In genomic region chr4:13888112-13888511, GRCh38 we compare ENCODE assay signal across 17 cellular contexts.
DNase-seq lines count a peak whose midpoint lies in the region; TF ChIP-seq lines count a peak whose summit lies in the region.
"Had no signal": no experiment of that assay in that cellular context is flagged by ENCODE, and none has a peak within 500 bp of the region (broad histone marks: within the 10 kb centered on the region; RNA-seq: fewer than 3 reads in every experiment).

No MANE protein-coding gene starts in this region.

- no peaks in the 10 kb centered on the region for H4K20me1 ChIP-seq in GM23248 (ENCODE audit: insufficient read depth)

- H3K27me3 ChIP-seq in GM23248 (replicated peaks; ENCODE audit: insufficient read depth) (no peaks in the 10 kb centered on the region), adipocyte (replicated peaks; ENCODE audit: control insufficient read depth, insufficient read depth, low read length) (no peaks in the 10 kb centered on the region), skeletal muscle satellite cell (ENCODE audit: control insufficient read depth, insufficient read depth, low read length) (no peaks in the 10 kb centered on the region)
- H3K27me3 ChIP-seq: right atrium auricular region, tibial artery had no signal

- WGBS in GM23248 (ENCODE audit: low coverage in 1 of 2, low lambda C conversion rate in 2 of 2, missing lambda C conversion rate in 2 of 2), 2 experiments = 0% methylated on average over 1 of the region's 1 CpG

- peak; percentile 91 for DNase-seq in GM23248
- DNase-seq in adipocyte (ENCODE audit: low read depth) = peak; percentile 90
- peak; percentile 94 for DNase-seq in fibroblast of the aortic adventitia (ENCODE audit: low read depth)
- no peak for DNase-seq in iPS-NIHi7 (ENCODE audit: extremely low spot score)
- no peak for DNase-seq in activated T-cell treated with anti-CD3 and anti-CD28 coated beads, Interleukin-2, amount 50 U/mL, for 1 hour
- no peak for DNase-seq in DMS79 (lab: John Stamatoyannopoulos, UW)
- DNase-seq in activated T-helper 1 cell treated with anti-CD3 and anti-CD28 coated beads, Interleukin-12 subunit alpha, Interleukin-12 subunit beta, Interleukin-2, Interleukin-4 antibody, amounts not matched to agents 30 ng/mL and 10 ng/mL and 1 ng/mL, durations not matched to agents 14 hours and 24 hours and 36 hours (ENCODE audit: low spot score) = no peak
- DNase-seq: activated CD4-positive, alpha-beta T cell treated with anti-CD3 and anti-CD28 coated beads, Interleukin-2, amount 10 ng/mL, durations not matched to agents 7 days and 5 days; DND-41; mucosa of descending colon; NCI-H2081; T-helper 1 cell; tibial artery had no signal

- no peaks in the 10 kb centered on the region for H3K9me2 ChIP-seq in GM23248 (ENCODE audit: insufficient read depth)

- H3K27me3 Mint-ChIP-seq in activated T-helper 1 cell treated with anti-CD3 and anti-CD28 coated beads, Interleukin-12 subunit alpha, Interleukin-12 subunit beta, Interleukin-2, Interleukin-4 antibody, amounts not matched to agents 30 ng/mL and 10 ng/mL and 1 ng/mL, durations not matched to agents 14 hours and 24 hours and 36 hours (ENCODE audit: insufficient read depth) = no peaks in the 10 kb centered on the region
- H3K27me3 Mint-ChIP-seq: activated CD4-positive, alpha-beta T cell treated with anti-CD3 and anti-CD28 coated beads, Interleukin-2, amount 10 ng/mL, durations not matched to agents 7 days and 5 days; dendritic cell treated with granulocyte-macrophage colony-stimulating factor and Interleukin-4, amounts not matched to agents 40 ng/mL and 50 ng/mL, for 4 days had no signal

- H2AFZ ChIP-seq in GM23248 = no peak overlapping the region

- no peak overlapping the region for H3K4me3 Mint-ChIP-seq in activated T-helper 1 cell treated with anti-CD3 and anti-CD28 coated beads, Interleukin-12 subunit alpha, Interleukin-12 subunit beta, Interleukin-2, Interleukin-4 antibody, amounts not matched to agents 30 ng/mL and 10 ng/mL and 1 ng/mL, durations not matched to agents 14 hours and 24 hours and 36 hours
- H3K4me3 Mint-ChIP-seq: activated CD4-positive, alpha-beta T cell treated with anti-CD3 and anti-CD28 coated beads, Interleukin-2, amount 10 ng/mL, durations not matched to agents 7 days and 5 days; dendritic cell treated with granulocyte-macrophage colony-stimulating factor and Interleukin-4, amounts not matched to agents 40 ng/mL and 50 ng/mL, for 4 days had no signal

- H3K4me2 ChIP-seq in GM23248 (ENCODE audit: unreplicated experiment) (peak overlapping the region; percentile 35), skeletal muscle satellite cell (ENCODE audit: low read length) (no peak overlapping the region)
- H3K4me2 ChIP-seq: KMS-11 had no signal

- no peak for TF ChIP-seq CTCF in fibroblast of the aortic adventitia (IDR thresholded peaks at IDR 0.05; ENCODE audit: insufficient read depth, low read length)

- H3F3A ChIP-seq in GM23248 (ENCODE audit: insufficient read depth) = peaks cover 15% of the 10 kb centered on the region

- no peak overlapping the region for H3K27ac Mint-ChIP-seq in activated T-helper 1 cell treated with anti-CD3 and anti-CD28 coated beads, Interleukin-12 subunit alpha, Interleukin-12 subunit beta, Interleukin-2, Interleukin-4 antibody, amounts not matched to agents 30 ng/mL and 10 ng/mL and 1 ng/mL, durations not matched to agents 14 hours and 24 hours and 36 hours
- H3K27ac Mint-ChIP-seq: activated CD4-positive, alpha-beta T cell treated with anti-CD3 and anti-CD28 coated beads, Interleukin-2, amount 10 ng/mL, durations not matched to agents 7 days and 5 days; dendritic cell treated with granulocyte-macrophage colony-stimulating factor and Interleukin-4, amounts not matched to agents 40 ng/mL and 50 ng/mL, for 4 days had no signal

- no peaks in the 10 kb centered on the region for H3K9me3 Mint-ChIP-seq in activated T-helper 1 cell treated with anti-CD3 and anti-CD28 coated beads, Interleukin-12 subunit alpha, Interleukin-12 subunit beta, Interleukin-2, Interleukin-4 antibody, amounts not matched to agents 30 ng/mL and 10 ng/mL and 1 ng/mL, durations not matched to agents 14 hours and 24 hours and 36 hours
- H3K9me3 Mint-ChIP-seq: activated CD4-positive, alpha-beta T cell treated with anti-CD3 and anti-CD28 coated beads, Interleukin-2, amount 10 ng/mL, durations not matched to agents 7 days and 5 days; dendritic cell treated with granulocyte-macrophage colony-stimulating factor and Interleukin-4, amounts not matched to agents 40 ng/mL and 50 ng/mL, for 4 days had no signal

- peak overlapping the region; percentile 68 for H3K27ac ChIP-seq in GM23248
- H3K27ac ChIP-seq: KMS-11, right atrium auricular region, tibial artery had no signal

- intact Hi-C loops in activated T-helper 1 cell treated with anti-CD3 and anti-CD28 coated beads, Interleukin-12 subunit alpha, Interleukin-12 subunit beta, Interleukin-2, Interleukin-4 antibody, amounts not matched to agents 30 ng/mL and 10 ng/mL and 1 ng/mL, durations not matched to agents 14 hours and 24 hours and 36 hours (cut with micrococcal nuclease) = no loop called here

- H3K9me3 ChIP-seq in GM23248 (ENCODE audit: low read depth) (no peaks in the 10 kb centered on the region), adipocyte (ENCODE audit: control insufficient read depth, low read length) (no peaks in the 10 kb centered on the region), skeletal muscle satellite cell (replicated peaks; ENCODE audit: low read length) (no peaks in the 10 kb centered on the region)
- H3K9me3 ChIP-seq: mucosa of descending colon, right atrium auricular region, tibial artery had no signal

- H3K79me2 ChIP-seq in GM23248 (ENCODE audit: insufficient read depth) = no peaks in the 10 kb centered on the region

- no peaks in the 10 kb centered on the region for H3K36me3 Mint-ChIP-seq in activated T-helper 1 cell treated with anti-CD3 and anti-CD28 coated beads, Interleukin-12 subunit alpha, Interleukin-12 subunit beta, Interleukin-2, Interleukin-4 antibody, amounts not matched to agents 30 ng/mL and 10 ng/mL and 1 ng/mL, durations not matched to agents 14 hours and 24 hours and 36 hours (ENCODE audit: low read depth)

- H3K4me1 ChIP-seq in GM23248 (ENCODE audit: insufficient read depth) (peaks cover 22% of the 10 kb centered on the region), adipocyte (ENCODE audit: control insufficient read depth, insufficient read depth, low read length) (peaks cover 34% of the 10 kb centered on the region), skeletal muscle satellite cell (ENCODE audit: control insufficient read depth, insufficient read depth, low read length) (peaks cover 39% of the 10 kb centered on the region)
- H3K4me1 ChIP-seq: right atrium auricular region had no signal

- H3K36me3 ChIP-seq in GM23248 (ENCODE audit: low read depth) (no peaks in the 10 kb centered on the region), adipocyte (ENCODE audit: control insufficient read depth, insufficient read depth, low read length, severe bottlenecking) (no peaks in the 10 kb centered on the region), skeletal muscle satellite cell (ENCODE audit: insufficient read depth, low read length) (no peaks in the 10 kb centered on the region)
- H3K36me3 ChIP-seq: right atrium auricular region, tibial artery had no signal

- H3K9ac ChIP-seq in GM23248 = peak overlapping the region; percentile 11; the same call in 1 of the 2 replicates
- no peak overlapping the region for H3K9ac ChIP-seq in adipocyte (ENCODE audit: low read length)
- peak overlapping the region; percentile 68 for H3K9ac ChIP-seq in skeletal muscle satellite cell (ENCODE audit: low read depth, low read length)
- H3K9ac ChIP-seq: KMS-11 had no signal

- peaks cover 7% of the 10 kb centered on the region for H3K4me1 Mint-ChIP-seq in activated T-helper 1 cell treated with anti-CD3 and anti-CD28 coated beads, Interleukin-12 subunit alpha, Interleukin-12 subunit beta, Interleukin-2, Interleukin-4 antibody, amounts not matched to agents 30 ng/mL and 10 ng/mL and 1 ng/mL, durations not matched to agents 14 hours and 24 hours and 36 hours (ENCODE audit: low read depth)
- H3K4me1 Mint-ChIP-seq: activated CD4-positive, alpha-beta T cell treated with anti-CD3 and anti-CD28 coated beads, Interleukin-2, amount 10 ng/mL, durations not matched to agents 7 days and 5 days had no signal

- H3K4me3 ChIP-seq in GM23248 = no peak overlapping the region
- H3K4me3 ChIP-seq in adipocyte (ENCODE audit: low read length) = no peak overlapping the region
- H3K4me3 ChIP-seq in fibroblast of the aortic adventitia (ENCODE audit: low read depth, low read length) = no peak overlapping the region
- H3K4me3 ChIP-seq in skeletal muscle satellite cell (ENCODE audit: low read length) = no peak overlapping the region
- H3K4me3 ChIP-seq: mucosa of descending colon, right atrium auricular region, tibial artery had no signal

- in situ Hi-C loops in GM23248 (cut with MboI) = loop anchor here (25.0 kb wide), 1 partner anchor 1124 kb away; the partner anchor contains the start of gene CPEB2

Comparison
In these comparisons a context has a peak if more than half of its experiments do, and no peak if none do; other contexts are left out.
1. DNase-seq: peak in GM23248 (single experiment), adipocyte (single experiment) and fibroblast of the aortic adventitia (single experiment); none in iPS-NIHi7 (single experiment), activated T-cell treated with anti-CD3 and anti-CD28 coated beads, Interleukin-2, amount 50 U/mL, for 1 hour (single experiment), DMS79 (single experiment) and activated T-helper 1 cell treated with anti-CD3 and anti-CD28 coated beads, Interleukin-12 subunit alpha, Interleukin-12 subunit beta, Interleukin-2, Interleukin-4 antibody, amounts not matched to agents 30 ng/mL and 10 ng/mL and 1 ng/mL, durations not matched to agents 14 hours and 24 hours and 36 hours (single experiment).